Comparison of ENCODE assay signal across 8 cellular contexts in genomic region chr14:71139058-71139946, GRCh38.
A peak's percentile ranks its signal among the peaks of the same experiment; 100 is the strongest.
DNase-seq lines count a peak whose midpoint lies in the region; ATAC-seq and TF ChIP-seq lines count a peak whose summit lies in the region.

No MANE protein-coding gene starts in this region.

- WGBS in esophagus muscularis mucosa = 76% methylated on average over 33 of the region's 37 CpGs

- H3K36me3 ChIP-seq in BE2C (no peaks in the 10 kb centered on the region), HAP-1 (replicated peaks) (no peaks in the 10 kb centered on the region), esophagus muscularis mucosa (no peaks in the 10 kb centered on the region)

- POLR2A ChIA-PET in naive thymus-derived CD8-positive, alpha-beta T cell (lab: Charles Lee) = no interaction called here

- peak; percentile 60 for DNase-seq in BE2C
- peak; percentile 41 to 74 for DNase-seq in HAP-1 (ENCODE audit: low spot score in 2 of 2)
- peak; percentile 63 for DNase-seq in NCI-H82 (lab: John Stamatoyannopoulos, UW)
- DNase-seq in activated T-cell treated with anti-CD3 and anti-CD28 coated beads for 4 hours = peak; percentile 52
- DNase-seq in esophagus muscularis mucosa (ENCODE audit: extremely low spot score) = no peak
- DNase-seq in naive thymus-derived CD8-positive, alpha-beta T cell = peak; percentile 36 to 80 (median 55)
- peak; percentile 53 to 58 for DNase-seq in stimulated activated naive CD8-positive, alpha-beta T cell treated with anti-CD3 and anti-CD28 coated beads, Interleukin-15, amount 100 ng/mL, for 72 hours

- peak overlapping the region in 2 of 10 donors; percentile 38 to 72 for H3K27ac Mint-ChIP-seq in naive thymus-derived CD8-positive, alpha-beta T cell
- H3K27ac Mint-ChIP-seq in stimulated activated naive CD8-positive, alpha-beta T cell treated with anti-CD3 and anti-CD28 coated beads, Interleukin-15, amount 100 ng/mL, for 72 hours = peak overlapping the region in 1 of 2 donors; percentile 12

- no peak overlapping the region; the same call in 1 of the 2 replicates for H3K4me3 ChIP-seq in BE2C (ENCODE audit: low read depth, low read length)
- H3K4me3 ChIP-seq in HAP-1 = no peak overlapping the region
- peak overlapping the region in 1 of 4 donors; percentile 17 for H3K4me3 ChIP-seq in esophagus muscularis mucosa

- no peak overlapping the region for H3K27ac ChIP-seq in esophagus muscularis mucosa (replicated peaks in 1 of 4)

- peaks cover 7% of the 10 kb centered on the region; the same call in 1 of the 2 replicates for H3K4me1 ChIP-seq in BE2C
- peaks cover 6% of the 10 kb centered on the region; the same call in 1 of the 2 replicates for H3K4me1 ChIP-seq in HAP-1
- peaks cover 0 to 6% (median 3%) of the 10 kb centered on the region in 4 donors for H3K4me1 ChIP-seq in esophagus muscularis mucosa

- H3K4me3 Mint-ChIP-seq in naive thymus-derived CD8-positive, alpha-beta T cell = no peak overlapping the region
- no peak overlapping the region for H3K4me3 Mint-ChIP-seq in stimulated activated naive CD8-positive, alpha-beta T cell treated with anti-CD3 and anti-CD28 coated beads, Interleukin-15, amount 100 ng/mL, for 72 hours

- TF ChIP-seq EP300 in esophagus muscularis mucosa (IDR thresholded peaks at IDR 0.05) = no peak

- no peaks in the 10 kb centered on the region for H3K9me3 ChIP-seq in BE2C
- no peaks in the 10 kb centered on the region for H3K9me3 ChIP-seq in HAP-1
- peaks cover 0 to 4% (median 0%) of the 10 kb centered on the region in 4 donors for H3K9me3 ChIP-seq in esophagus muscularis mucosa

- H3K27me3 Mint-ChIP-seq in naive thymus-derived CD8-positive, alpha-beta T cell = peaks cover 0 to 12% (median 0%) of the 10 kb centered on the region in 5 donors
- H3K27me3 Mint-ChIP-seq in stimulated activated naive CD8-positive, alpha-beta T cell treated with anti-CD3 and anti-CD28 coated beads, Interleukin-15, amount 100 ng/mL, for 72 hours = peaks cover 15% of the 10 kb centered on the region

- no peak for TF ChIP-seq POLR2A in esophagus muscularis mucosa (IDR thresholded peaks at IDR 0.05; ENCODE audit: low read depth)

- peak; percentile 29 to 71 for ATAC-seq in naive thymus-derived CD8-positive, alpha-beta T cell
- ATAC-seq in stimulated activated naive CD8-positive, alpha-beta T cell treated with anti-CD3 and anti-CD28 coated beads, Interleukin-15, amount 100 ng/mL, for 72 hours = no peak
- ATAC-seq in GM21381 (IDR thresholded peaks at IDR 0.05; ENCODE audit: unreplicated experiment) = no peak

- H3K36me3 Mint-ChIP-seq in naive thymus-derived CD8-positive, alpha-beta T cell = no peaks in the 10 kb centered on the region

- peaks cover 0 to 1% (median 0%) of the 10 kb centered on the region in 9 donors for H3K9me3 Mint-ChIP-seq in naive thymus-derived CD8-positive, alpha-beta T cell
- H3K9me3 Mint-ChIP-seq in stimulated activated naive CD8-positive, alpha-beta T cell treated with anti-CD3 and anti-CD28 coated beads, Interleukin-15, amount 100 ng/mL, for 72 hours = no peaks in the 10 kb centered on the region

- H3K4me1 Mint-ChIP-seq in naive thymus-derived CD8-positive, alpha-beta T cell = peaks cover 9 to 27% (median 25%) of the 10 kb centered on the region in 4 donors
- H3K4me1 Mint-ChIP-seq in stimulated activated naive CD8-positive, alpha-beta T cell treated with anti-CD3 and anti-CD28 coated beads, Interleukin-15, amount 100 ng/mL, for 72 hours = peaks cover 29% of the 10 kb centered on the region

- intact Hi-C loops in esophagus muscularis mucosa (cut with DNase I) = loop anchor here (5.0 kb wide), 1 partner anchor 718 kb away; no protein-coding TSS in a partner anchor

- TF ChIP-seq CTCF in BE2C (IDR thresholded peaks at IDR 0.05; ENCODE audit: low read depth, low read length) (peak; percentile 96), esophagus muscularis mucosa (IDR thresholded peaks at IDR 0.05) (peak; percentile 86 to 97 (median 90))

- H3K27me3 ChIP-seq in BE2C (no peaks in the 10 kb centered on the region), HAP-1 (ENCODE audit: low read depth) (no peaks in the 10 kb centered on the region), esophagus muscularis mucosa (no peaks in the 10 kb centered on the region)

- in situ Hi-C loops in HAP-1 (cut with MboI; ENCODE audit: low sequenced_read_pairs) = loop anchor here (5.0 to 10.0 kb wide), 2 partner anchors 613 to 715 kb away; no protein-coding TSS in a partner anchor

Comparison
In these comparisons a context has a peak if more than half of its experiments do, and no peak if none do; other contexts are left out.
1. ATAC-seq: peak in naive thymus-derived CD8-positive, alpha-beta T cell (2 of 2); none in stimulated activated naive CD8-positive, alpha-beta T cell treated with anti-CD3 and anti-CD28 coated beads, Interleukin-15, amount 100 ng/mL, for 72 hours (single experiment) and GM21381 (single experiment).